14 cellular contexts compared by ENCODE assay signal in the genomic region with DNA sequence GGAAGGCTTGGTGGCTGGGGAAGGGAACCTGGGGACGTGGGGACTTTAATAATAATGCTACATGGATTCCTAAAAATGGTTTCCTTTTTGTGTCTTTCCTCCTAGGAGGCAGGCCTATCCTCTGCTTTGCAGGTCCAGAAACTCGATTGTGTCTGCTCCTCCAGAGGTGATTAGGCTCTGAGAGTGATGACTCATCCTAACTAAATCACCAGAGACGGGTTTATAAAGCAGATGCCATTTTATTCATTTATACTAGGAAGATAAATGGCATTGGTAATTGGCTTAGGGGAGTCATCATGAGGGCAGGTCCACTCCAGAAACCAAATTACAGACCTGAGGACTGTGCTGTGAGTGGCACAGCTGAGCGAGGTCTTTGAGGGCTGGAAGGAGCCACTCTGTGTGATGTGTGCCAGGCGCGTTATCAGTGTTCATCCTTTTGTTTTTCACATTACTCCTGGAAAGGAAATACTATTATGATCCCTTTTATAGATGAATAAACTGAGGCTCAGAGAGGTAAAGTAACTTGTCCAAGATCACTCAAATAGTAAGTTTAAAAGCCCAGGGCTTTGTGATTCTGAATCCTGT. TPM values are rescaled to one million over a fixed set of nuclear protein-coding genes. Genes with fewer than 3 reads are reported as not detected.
DNase-seq lines count a peak whose midpoint lies in the region; ATAC-seq, FAIRE-seq and TF ChIP-seq lines count a peak whose summit lies in the region.
"Had no signal": no experiment of that assay in that cellular context is flagged by ENCODE, and none has a peak within 500 bp of the region (broad histone marks: within the 10 kb centered on the region; RNA-seq: fewer than 3 reads in every experiment).

No MANE protein-coding gene starts in this region.

- H3K4me2 ChIP-seq in A549, result no peak overlapping the region

- no peak for ATAC-seq in A549
- no peak for ATAC-seq in GM19397 (IDR thresholded peaks at IDR 0.05; ENCODE audit: unreplicated experiment)
- ATAC-seq in natural killer cell treated with Interleukin-12 subunit alpha and Interleukin-12 subunit beta and Interleukin-15 and Interleukin-18, amount 100 ng/mL, for 72 hours, result no peak

- no peak overlapping the region for H3K4me3 ChIP-seq in A549
- H3K4me3 ChIP-seq in epithelial cell of esophagus (ENCODE audit: low read length), result no peak overlapping the region
- H3K4me3 ChIP-seq: adrenal gland, SK-N-MC had no signal

- TF ChIP-seq POLR2A in A549 (IDR thresholded peaks at IDR 0.05; ENCODE audit: low read length), result no peak

- no peak overlapping the region for H3K4me3 Mint-ChIP-seq in natural killer cell treated with Interleukin-12 subunit alpha and Interleukin-12 subunit beta and Interleukin-15 and Interleukin-18, amount 100 ng/mL, for 72 hours
- H3K4me3 Mint-ChIP-seq: CD4-positive, alpha-beta T cell; neural crest cell had no signal

- no peaks in the 10 kb centered on the region for H3K9me3 Mint-ChIP-seq in natural killer cell treated with Interleukin-12 subunit alpha and Interleukin-12 subunit beta and Interleukin-15 and Interleukin-18, amount 100 ng/mL, for 72 hours
- H3K9me3 Mint-ChIP-seq: CD4-positive, alpha-beta T cell; neural crest cell had no signal

- H3K4me1 ChIP-seq in A549, result no peaks in the 10 kb centered on the region

- H3K36me3 Mint-ChIP-seq in natural killer cell treated with Interleukin-12 subunit alpha and Interleukin-12 subunit beta and Interleukin-15 and Interleukin-18, amount 100 ng/mL, for 72 hours, result no peaks in the 10 kb centered on the region

- FAIRE-seq in A549 (lab: Jason Lieb, UNC), result no peak
- FAIRE-seq: GM12892 had no signal

- no peak for TF ChIP-seq RAD21 in A549 (conservative IDR thresholded peaks at IDR 0.05 in 1 of 2, IDR thresholded peaks at IDR 0.05 in 1 of 2)

- CTCF ChIA-PET in A549 (lab: Yijun Ruan, JAX), result interaction anchor here (0.9 to 1.8 kb wide), 2 partner anchors 10 to 21 kb away, joined by 3 to 6 read pairs; no protein-coding TSS in a partner anchor

- no peak for DNase-seq in A549 (ENCODE audit: low read depth in 1 of 2, low spot score in 1 of 2)
- DNase-seq in GM04503 (ENCODE audit: low read depth), result peak; percentile 12
- peak; percentile 40 for DNase-seq in RKO (ENCODE audit: low spot score)
- peak; percentile 41 for DNase-seq in epithelial cell of esophagus (ENCODE audit: low read depth)
- no peak for DNase-seq in foreskin melanocyte
- no peak for DNase-seq in DMS153 treated with DMSO at 0.1 percent for 48 hours (lab: John Stamatoyannopoulos, UW; ENCODE audit: unreplicated experiment)
- no peak for DNase-seq in natural killer cell treated with Interleukin-12 subunit alpha and Interleukin-12 subunit beta and Interleukin-15 and Interleukin-18, amount 100 ng/mL, for 72 hours (ENCODE audit: low spot score)
- DNase-seq: adrenal gland; CD4-positive, alpha-beta T cell; islet precursor cell had no signal

- POLR2A ChIA-PET in A549 (lab: Yijun Ruan, JAX), result interaction anchor here (0.5 to 0.7 kb wide), 2 partner anchors 9 to 11 kb away, joined by 3 to 7 read pairs; no protein-coding TSS in a partner anchor

- no peak for TF ChIP-seq EP300 in A549 (IDR thresholded peaks at IDR 0.05)

- H3K27ac Mint-ChIP-seq in natural killer cell treated with Interleukin-12 subunit alpha and Interleukin-12 subunit beta and Interleukin-15 and Interleukin-18, amount 100 ng/mL, for 72 hours, result no peak overlapping the region
- H3K27ac Mint-ChIP-seq: CD4-positive, alpha-beta T cell had no signal

- H3K27ac ChIP-seq in A549, result no peak overlapping the region
- H3K27ac ChIP-seq: adrenal gland, SK-N-MC had no signal

- H3K4me1 Mint-ChIP-seq in natural killer cell treated with Interleukin-12 subunit alpha and Interleukin-12 subunit beta and Interleukin-15 and Interleukin-18, amount 100 ng/mL, for 72 hours (ENCODE audit: low read depth in 2 of 2), result no peaks in the 10 kb centered on the region

- no peaks in the 10 kb centered on the region for H3K9me3 ChIP-seq in A549
- H3K9me3 ChIP-seq: adrenal gland had no signal

- WGBS in A549 (ENCODE audit: missing lambda C conversion rate), result 62% methylated on average over 6 of the region's 6 CpGs

- TF ChIP-seq CTCF in A549 (IDR thresholded peaks at IDR 0.05) (no peak), epithelial cell of esophagus (IDR thresholded peaks at IDR 0.05; ENCODE audit: insufficient read depth, low read depth, low read length, missing control alignments) (no peak)

- no peaks in the 10 kb centered on the region for H3K27me3 Mint-ChIP-seq in natural killer cell treated with Interleukin-12 subunit alpha and Interleukin-12 subunit beta and Interleukin-15 and Interleukin-18, amount 100 ng/mL, for 72 hours
- H3K27me3 Mint-ChIP-seq: CD4-positive, alpha-beta T cell had no signal

TF ChIP-seq in A549, 52 proteins besides CTCF, POLR2A, EP300 and RAD21:
- TF ChIP-seq HDAC2 (IDR thresholded peaks at IDR 0.05), result no peak
- TF ChIP-seq CHD4 (IDR thresholded peaks at IDR 0.05; ENCODE audit: borderline replicate concordance), result no peak
- TF ChIP-seq FOSL2 (IDR thresholded peaks at IDR 0.05), result no peak
- peak; percentile 70 for TF ChIP-seq FOSL2 (CRISPR knock-in tag; IDR thresholded peaks at IDR 0.05)
- no peak for TF ChIP-seq JUN (IDR thresholded peaks at IDR 0.05)
- TF ChIP-seq ZSCAN20 (CRISPR knock-in tag; IDR thresholded peaks at IDR 0.05), result no peak
- no peak for TF ChIP-seq FOXS1 (CRISPR knock-in tag; IDR thresholded peaks at IDR 0.05)
TF ChIP-seq in A549: peak in this region for 1.

RNA-seq across cellular contexts. Expression of a gene that starts 7.1 kb away (rescaled TPM):
- 8.4 and 10.4 TPM in 2 replicates for polyA plus RNA-seq in A549 (2011; rRNA removed)
- polyA plus RNA-seq in A549 (2012; cell fraction: cytosol; rRNA removed), result 9.8 and 13.8 TPM in 2 replicates
- polyA plus RNA-seq in A549 (2012; cell fraction: nucleus; rRNA removed), result 33.3 and 40.1 TPM in 2 replicates
- polyA plus RNA-seq in A549 (2017; fragmentation: RNase III; extraction: RNeasy Plus Mini Kit Qiagen cat#74134 plus additional on column Dnase treatment), result 7.4 to 9.2 TPM (median 8.5 TPM) in 3 replicates
- polyA minus RNA-seq in A549 (2011; rRNA and poly(A)+ RNA removed), result 14.3 and 18.1 TPM in 2 replicates
- total RNA-seq in natural killer cell treated with Interleukin-12 subunit alpha and Interleukin-12 subunit beta and Interleukin-15 and Interleukin-18, amount 100 ng/mL, for 72 hours, result 10 to 100 TPM; 13.0 to 14.1 TPM

RNA-seq across cellular contexts. Expression of a gene that starts 9.7 kb away (rescaled TPM):
- polyA plus RNA-seq in A549 (2011; rRNA removed), result 0.80 and 1.5 TPM in 2 replicates
- 0.09 and 0.34 TPM in 2 replicates for polyA plus RNA-seq in A549 (2012; cell fraction: cytosol; rRNA removed)
- polyA plus RNA-seq in A549 (2012; cell fraction: nucleus; rRNA removed), result 2.1 and 4.6 TPM in 2 replicates
- polyA plus RNA-seq in A549 (2017; fragmentation: RNase III; extraction: RNeasy Plus Mini Kit Qiagen cat#74134 plus additional on column Dnase treatment), result 0.42 to 0.78 TPM (median 0.62 TPM) in 3 replicates
- polyA minus RNA-seq in A549 (2011; rRNA and poly(A)+ RNA removed), result 1.1 and 2.4 TPM in 2 replicates
- under 1 TPM in 1 of 2 donors, not detected in 1; 0.64 TPM for total RNA-seq in natural killer cell treated with Interleukin-12 subunit alpha and Interleukin-12 subunit beta and Interleukin-15 and Interleukin-18, amount 100 ng/mL, for 72 hours

RNA-seq across cellular contexts. Expression of a gene that starts 26.7 kb away (rescaled TPM):
- polyA plus RNA-seq in A549 (2011; rRNA removed) (0.10 and 0.25 TPM in 2 replicates), A549 (2017; fragmentation: RNase III; extraction: RNeasy Plus Mini Kit Qiagen cat#74134 plus additional on column Dnase treatment) (0.33 to 0.44 TPM (median 0.35 TPM) in 3 replicates)
- 0.17 and 0.30 TPM in 2 replicates for polyA plus RNA-seq in A549 (2012; cell fraction: cytosol; rRNA removed)
- polyA plus RNA-seq in A549 (2012; cell fraction: nucleus; rRNA removed), result 0.79 and 1.1 TPM in 2 replicates
- polyA minus RNA-seq in A549 (2011; rRNA and poly(A)+ RNA removed), result 0.39 and 0.54 TPM in 2 replicates
- total RNA-seq in natural killer cell treated with Interleukin-12 subunit alpha and Interleukin-12 subunit beta and Interleukin-15 and Interleukin-18, amount 100 ng/mL, for 72 hours, result not detected

RNA-seq across cellular contexts. Expression of a gene that starts 30.6 kb away (rescaled TPM):
- 14.1 and 14.9 TPM in 2 replicates for polyA plus RNA-seq in A549 (2011; rRNA removed)
- 4.3 and 5.1 TPM in 2 replicates for polyA plus RNA-seq in A549 (2012; cell fraction: cytosol; rRNA removed)
- polyA plus RNA-seq in A549 (2012; cell fraction: nucleus; rRNA removed), result 4.6 and 6.6 TPM in 2 replicates
- 5.9 to 6.3 TPM (median 6.0 TPM) in 3 replicates for polyA plus RNA-seq in A549 (2017; fragmentation: RNase III; extraction: RNeasy Plus Mini Kit Qiagen cat#74134 plus additional on column Dnase treatment)
- 12.2 and 12.8 TPM in 2 replicates for polyA minus RNA-seq in A549 (2011; rRNA and poly(A)+ RNA removed)
- 10 to 100 TPM; 29.1 to 50.5 TPM for total RNA-seq in natural killer cell treated with Interleukin-12 subunit alpha and Interleukin-12 subunit beta and Interleukin-15 and Interleukin-18, amount 100 ng/mL, for 72 hours

RNA-seq across cellular contexts. Expression of a gene that starts 54.2 kb away (rescaled TPM):
- polyA plus RNA-seq in A549 (2011; rRNA removed) (13.0 and 16.3 TPM in 2 replicates), A549 (2017; fragmentation: RNase III; extraction: RNeasy Plus Mini Kit Qiagen cat#74134 plus additional on column Dnase treatment) (10.0 to 11.7 TPM (median 10.3 TPM) in 3 replicates)
- polyA plus RNA-seq in A549 (2012; cell fraction: cytosol; rRNA removed), result 11.6 and 14.6 TPM in 2 replicates
- polyA plus RNA-seq in A549 (2012; cell fraction: nucleus; rRNA removed), result 30.1 and 38.3 TPM in 2 replicates
- 19.5 and 31.3 TPM in 2 replicates for polyA minus RNA-seq in A549 (2011; rRNA and poly(A)+ RNA removed)
- 10 to 100 TPM; 33.4 to 49.5 TPM for total RNA-seq in natural killer cell treated with Interleukin-12 subunit alpha and Interleukin-12 subunit beta and Interleukin-15 and Interleukin-18, amount 100 ng/mL, for 72 hours

Comparison
In these comparisons a context has a peak if more than half of its experiments do, and no peak if none do; other contexts are left out.
1. DNase-seq: peak in GM04503 (single experiment), RKO (single experiment) and epithelial cell of esophagus (single experiment); none in A549 (0 of 2), foreskin melanocyte (single experiment), DMS153 treated with DMSO at 0.1 percent for 48 hours (single experiment) and natural killer cell treated with Interleukin-12 subunit alpha and Interleukin-12 subunit beta and Interleukin-15 and Interleukin-18, amount 100 ng/mL, for 72 hours (single experiment).